8 cellular contexts compared by ENCODE assay signal in genomic region chr3:100402150-100402706, GRCh38. TPM values are rescaled to one million over a fixed set of nuclear protein-coding genes. Genes with fewer than 3 reads are reported as not detected.
DNase-seq lines count a peak whose midpoint lies in the region; ATAC-seq and TF ChIP-seq lines count a peak whose summit lies in the region.

No MANE protein-coding gene starts in this region.

- peak overlapping the region; percentile 91 for H3K27ac ChIP-seq in skeletal muscle tissue (ENCODE audit: low read depth, low read length)

- H3K9me3 Mint-ChIP-seq in activated CD4-positive, alpha-beta memory T cell treated with anti-CD3 and anti-CD28 coated beads, Interleukin-2, amount 10 ng/mL, durations not matched to agents 7 days and 5 days = peaks cover 10% of the 10 kb centered on the region
- peaks cover 4% of the 10 kb centered on the region for H3K9me3 Mint-ChIP-seq in glutamatergic neuron (ENCODE audit: unreplicated experiment)

- H3K36me3 Mint-ChIP-seq in activated CD4-positive, alpha-beta memory T cell treated with anti-CD3 and anti-CD28 coated beads, Interleukin-2, amount 10 ng/mL, durations not matched to agents 7 days and 5 days (ENCODE audit: low read depth) = peaks cover 24% of the 10 kb centered on the region
- peaks cover 5% of the 10 kb centered on the region for H3K36me3 Mint-ChIP-seq in glutamatergic neuron (ENCODE audit: unreplicated experiment)

- H3K4me3 Mint-ChIP-seq in activated CD4-positive, alpha-beta memory T cell treated with anti-CD3 and anti-CD28 coated beads, Interleukin-2, amount 10 ng/mL, durations not matched to agents 7 days and 5 days = peak overlapping the region; percentile 90
- peak overlapping the region; percentile 95 for H3K4me3 Mint-ChIP-seq in glutamatergic neuron (ENCODE audit: unreplicated experiment)

- H3K4me1 ChIP-seq in skeletal muscle tissue (ENCODE audit: control insufficient read depth in 3 of 3, insufficient read depth in 3 of 3, low read length in 3 of 3) = peaks cover 12 to 28% (median 20%) of the 10 kb centered on the region in 3 donors

- H3K9me3 ChIP-seq in skeletal muscle tissue (ENCODE audit: control insufficient read depth in 3 of 3, low read length in 3 of 3) = no peaks in the 10 kb centered on the region

- DNase-seq in ELR (ENCODE audit: low read depth) = peak; percentile 72
- DNase-seq in NCI-H1092 treated with DMSO at 0.1 percent for 48 hours (lab: John Stamatoyannopoulos, UW) = peak; percentile 72
- DNase-seq in activated CD4-positive, alpha-beta memory T cell treated with anti-CD3 and anti-CD28 coated beads, Interleukin-2, amount 10 ng/mL, durations not matched to agents 7 days and 5 days = no peak
- DNase-seq in glutamatergic neuron = no peak
- DNase-seq in anterior cingulate cortex (lab: John Stamatoyannopoulos, UW) = no peak

- H3K27ac Mint-ChIP-seq in activated CD4-positive, alpha-beta memory T cell treated with anti-CD3 and anti-CD28 coated beads, Interleukin-2, amount 10 ng/mL, durations not matched to agents 7 days and 5 days = peak overlapping the region; percentile 97
- no peak overlapping the region for H3K27ac Mint-ChIP-seq in glutamatergic neuron (ENCODE audit: unreplicated experiment)

- H3K27me3 Mint-ChIP-seq in activated CD4-positive, alpha-beta memory T cell treated with anti-CD3 and anti-CD28 coated beads, Interleukin-2, amount 10 ng/mL, durations not matched to agents 7 days and 5 days = no peaks in the 10 kb centered on the region
- H3K27me3 Mint-ChIP-seq in glutamatergic neuron (ENCODE audit: unreplicated experiment) = peaks cover 1% of the 10 kb centered on the region

- H3K4me3 ChIP-seq in skeletal muscle tissue (ENCODE audit: low read length in 3 of 3) = peak overlapping the region; percentile 88 to 100 (median 97)

- no peaks in the 10 kb centered on the region for H3K27me3 ChIP-seq in skeletal muscle tissue (ENCODE audit: control insufficient read depth in 3 of 3, insufficient read depth in 3 of 3, low read length in 3 of 3)

- peak overlapping the region; percentile 94 to 99 (median 97) for H3K9ac ChIP-seq in skeletal muscle tissue (ENCODE audit: low read depth in 1 of 3, low read length in 3 of 3)

- POLR2A ChIA-PET in activated CD4-positive, alpha-beta memory T cell treated with anti-CD3 and anti-CD28 coated beads, Interleukin-2, amount 10 ng/mL, durations not matched to agents 7 days and 5 days (lab: Charles Lee) = interaction anchor here (0.8 to 4.5 kb wide), 28 partner anchors 8 to 1879 kb away, joined by 3 to 44 read pairs (median 5); partner anchors contain the start of genes CLDND1, CMSS1, NIT2 and TBC1D23

- TF ChIP-seq CTCF in glutamatergic neuron (IDR thresholded peaks at IDR 0.05; ENCODE audit: partially characterized antibody, unreplicated experiment) = no peak

- CTCF ChIA-PET in activated CD4-positive, alpha-beta memory T cell treated with anti-CD3 and anti-CD28 coated beads, Interleukin-2, amount 10 ng/mL, durations not matched to agents 7 days and 5 days (lab: Charles Lee) = interaction anchor here (1.2 to 2.5 kb wide), 2 partner anchors 23 to 85 kb away, joined by 3 to 15 read pairs; no protein-coding TSS in a partner anchor

- no peaks in the 10 kb centered on the region for H3K36me3 ChIP-seq in skeletal muscle tissue (ENCODE audit: control insufficient read depth in 3 of 3, insufficient read depth in 3 of 3, low read length in 3 of 3)

- peaks cover 55% of the 10 kb centered on the region for H3K4me1 Mint-ChIP-seq in activated CD4-positive, alpha-beta memory T cell treated with anti-CD3 and anti-CD28 coated beads, Interleukin-2, amount 10 ng/mL, durations not matched to agents 7 days and 5 days
- H3K4me1 Mint-ChIP-seq in glutamatergic neuron (ENCODE audit: low read depth, unreplicated experiment) = peaks cover 10% of the 10 kb centered on the region

- ATAC-seq in GM21825 (IDR thresholded peaks at IDR 0.05; ENCODE audit: unreplicated experiment) (no peak), HG03565 (IDR thresholded peaks at IDR 0.05; ENCODE audit: unreplicated experiment) (no peak)

RNA-seq across cellular contexts. Expression of gene LNP1, which starts 0.9 kb away (rescaled TPM):
- total RNA-seq in activated CD4-positive, alpha-beta memory T cell treated with anti-CD3 and anti-CD28 coated beads, Interleukin-2, amount 10 ng/mL, durations not matched to agents 7 days and 5 days = 1 to 10 TPM; 1.9 to 2.4 TPM
- total RNA-seq in glutamatergic neuron (ENCODE audit: unreplicated experiment) (2.0 TPM), skeletal muscle tissue (7.3 TPM)

RNA-seq across cellular contexts. Expression of gene TOMM70, which starts 1.3 kb away (rescaled TPM):
- 10 to 100 TPM; 37.4 to 38.8 TPM for total RNA-seq in activated CD4-positive, alpha-beta memory T cell treated with anti-CD3 and anti-CD28 coated beads, Interleukin-2, amount 10 ng/mL, durations not matched to agents 7 days and 5 days
- total RNA-seq in glutamatergic neuron (ENCODE audit: unreplicated experiment) (34.7 TPM), skeletal muscle tissue (59.0 TPM)

Comparison
In these comparisons a context has a peak if more than half of its experiments do, and no peak if none do; other contexts are left out.
1. DNase-seq: peak in ELR (single experiment) and NCI-H1092 treated with DMSO at 0.1 percent for 48 hours (single experiment); none in activated CD4-positive, alpha-beta memory T cell treated with anti-CD3 and anti-CD28 coated beads, Interleukin-2, amount 10 ng/mL, durations not matched to agents 7 days and 5 days (single experiment), glutamatergic neuron (single experiment) and anterior cingulate cortex (0 of 58).